ENCODE assay signal across 15 cellular contexts in the genomic region with DNA sequence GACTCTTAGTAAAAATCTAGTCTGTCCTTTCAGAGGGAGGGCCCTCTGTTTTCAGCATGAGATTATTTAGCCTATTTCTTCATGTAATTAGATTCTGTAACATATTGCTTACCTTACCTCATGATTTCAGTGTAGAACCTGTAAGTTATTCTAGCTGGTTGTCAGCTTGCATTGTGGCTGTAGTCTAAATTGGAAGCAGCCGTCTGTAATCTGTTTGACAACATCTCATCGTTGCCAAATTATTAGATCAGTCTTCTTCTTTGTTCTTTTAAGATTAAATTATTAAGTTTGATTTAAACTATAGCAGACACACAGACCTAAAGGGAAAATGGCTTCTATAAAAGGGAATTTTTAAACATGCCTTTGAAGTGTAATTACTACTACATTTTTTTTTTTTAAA. TPM values are rescaled to one million over a fixed set of nuclear protein-coding genes. Genes with fewer than 3 reads are reported as not detected.
DNase-seq lines count a peak whose midpoint lies in the region; TF ChIP-seq lines count a peak whose summit lies in the region.
"Had no signal": no experiment of that assay in that cellular context is flagged by ENCODE, and none has a peak within 500 bp of the region (broad histone marks: within the 10 kb centered on the region; RNA-seq: fewer than 3 reads in every experiment).

No MANE protein-coding gene starts in this region.

- DNase-seq in DMS 273 (lab: John Stamatoyannopoulos, UW; ENCODE audit: unreplicated experiment) (peak; percentile 20), DMS 273 treated with DMSO at 0.1 percent for 48 hours (lab: John Stamatoyannopoulos, UW) (no peak), SK-N-DZ (ENCODE audit: low spot score) (peak; percentile 77), substantia nigra (lab: John Stamatoyannopoulos, UW) (no peak), GM03348 (ENCODE audit: low spot score) (no peak), NCI-H1048 (lab: John Stamatoyannopoulos, UW) (no peak)
- no peak for DNase-seq in CD4-positive, alpha-beta memory T cell
- DNase-seq: Caco-2; CD8-positive, alpha-beta memory T cell; GOT3; H9 had no signal

- peaks cover 53% of the 10 kb centered on the region for H3K36me3 Mint-ChIP-seq in brain
- H3K36me3 Mint-ChIP-seq in CD4-positive, alpha-beta memory T cell, result peaks cover 8 to 22% of the 10 kb centered on the region in 2 donors
- H3K36me3 Mint-ChIP-seq: CD14-positive monocyte had no signal

- no peaks in the 10 kb centered on the region for H3K9me3 ChIP-seq in CD4-positive, alpha-beta memory T cell (ENCODE audit: control insufficient read depth in 1 of 2, low read length in 2 of 2)
- H3K9me3 ChIP-seq: Caco-2 had no signal

- POLR2A ChIA-PET in CD4-positive, alpha-beta memory T cell (lab: Charles Lee; ENCODE audit: partially characterized antibody), result interaction anchor here (0.6 kb wide), 1 partner anchor 35 kb away, joined by 3 read pairs; a partner anchor contains a TSS

- H3K4me3 ChIP-seq in CD4-positive, alpha-beta memory T cell (ENCODE audit: low read length in 2 of 2), result no peak overlapping the region

- peak overlapping the region; percentile 47 for H3K27ac ChIP-seq in substantia nigra (ENCODE audit: low read depth, low read length, poor library complexity, severe bottlenecking)
- H3K27ac ChIP-seq in CD4-positive, alpha-beta memory T cell (ENCODE audit: low read depth, low read length), result no peak overlapping the region
- H3K27ac ChIP-seq: 22Rv1 had no signal

- CTCF ChIA-PET in CD4-positive, alpha-beta memory T cell (lab: Charles Lee; ENCODE audit: partially characterized antibody), result no interaction called here

- peaks cover 20% of the 10 kb centered on the region for H3K4me1 ChIP-seq in CD4-positive, alpha-beta memory T cell (ENCODE audit: insufficient read depth, low read length)
- H3K4me1 ChIP-seq: Caco-2 had no signal

- peak overlapping the region in 3 of 5 experiments; percentile 42 to 75 (median 42) for H3K27ac Mint-ChIP-seq in brain
- no peak overlapping the region for H3K27ac Mint-ChIP-seq in CD4-positive, alpha-beta memory T cell
- H3K27ac Mint-ChIP-seq: CD14-positive monocyte; CD8-positive, alpha-beta memory T cell had no signal

- no peak overlapping the region for H3K4me3 Mint-ChIP-seq in brain
- no peak overlapping the region for H3K4me3 Mint-ChIP-seq in CD4-positive, alpha-beta memory T cell
- H3K4me3 Mint-ChIP-seq: CD14-positive monocyte; CD8-positive, alpha-beta memory T cell; H9 had no signal

- H3K4me1 Mint-ChIP-seq in brain, result peaks cover 43% of the 10 kb centered on the region
- H3K4me1 Mint-ChIP-seq in CD4-positive, alpha-beta memory T cell, result peaks cover 23 to 29% (median 24%) of the 10 kb centered on the region in 4 donors

- no peaks in the 10 kb centered on the region for H3K27me3 Mint-ChIP-seq in brain
- H3K27me3 Mint-ChIP-seq in CD4-positive, alpha-beta memory T cell, result no peaks in the 10 kb centered on the region
- H3K27me3 Mint-ChIP-seq: CD8-positive, alpha-beta memory T cell had no signal

- H3K27me3 ChIP-seq in CD4-positive, alpha-beta memory T cell (ENCODE audit: insufficient read depth, low read length), result no peaks in the 10 kb centered on the region

- H3K9me3 Mint-ChIP-seq in brain, result no peaks in the 10 kb centered on the region
- no peaks in the 10 kb centered on the region for H3K9me3 Mint-ChIP-seq in CD4-positive, alpha-beta memory T cell
- H3K9me3 Mint-ChIP-seq: CD14-positive monocyte; CD8-positive, alpha-beta memory T cell; H9 had no signal

- no peaks in the 10 kb centered on the region for H3K36me3 ChIP-seq in CD4-positive, alpha-beta memory T cell (ENCODE audit: insufficient read depth, low read length)

- TF ChIP-seq CTCF in brain (conservative IDR thresholded peaks at IDR 0.05), result no peak

- intact Hi-C loops in CD4-positive, alpha-beta memory T cell (cut with micrococcal nuclease), result no loop called here

RNA-seq across cellular contexts. Expression of a gene that starts 34.8 kb away (rescaled TPM):
- polyA plus RNA-seq in SK-N-DZ (2014; cell fraction: cytosol; rRNA removed), result 52.8 and 56.3 TPM in 2 replicates
- polyA plus RNA-seq in SK-N-DZ (2014; cell fraction: nucleus; rRNA removed), result 30.1 and 35.0 TPM in 2 replicates
- 91.4 TPM for polyA plus RNA-seq in brain (ENCODE audit: insufficient read depth, low read depth, low replicate concordance)
- total RNA-seq in CD4-positive, alpha-beta memory T cell, result 10 to 100 TPM; 55.1 to 58.9 TPM
- polyA plus RNA-seq in CD4-positive, alpha-beta memory T cell, result 10 to 100 TPM; 39.3 to 49.8 TPM
- total RNA-seq: HT-29 had no signal

Comparison
In these comparisons a context has a peak if more than half of its experiments do, and no peak if none do; other contexts are left out.
1. DNase-seq: peak in DMS 273 (single experiment) and SK-N-DZ (single experiment); none in DMS 273 treated with DMSO at 0.1 percent for 48 hours (single experiment), substantia nigra (0 of 49), GM03348 (single experiment), NCI-H1048 (single experiment) and CD4-positive, alpha-beta memory T cell (0 of 5).
2. H3K27ac Mint-ChIP-seq: peak in brain (3 of 5); none in CD4-positive, alpha-beta memory T cell (0 of 7).